In the genomic region with DNA sequence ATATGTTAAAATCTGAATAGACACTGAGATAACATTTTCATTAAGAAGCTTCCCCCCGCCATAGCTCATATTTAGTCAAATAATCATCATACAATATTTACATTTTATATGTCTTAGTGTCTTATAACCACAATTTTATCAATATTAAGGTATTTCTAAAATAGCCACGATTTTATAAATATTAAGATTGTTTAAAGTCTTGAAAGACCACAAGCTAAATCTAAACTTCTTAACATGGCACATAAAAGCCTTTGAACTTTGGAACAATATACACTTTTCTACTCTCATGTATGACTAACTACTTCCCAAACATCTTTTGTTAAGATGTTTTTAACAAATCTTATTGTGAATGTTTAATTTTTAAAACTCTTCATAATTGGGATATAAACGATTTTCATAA, we compare ENCODE assay signal across 19 cellular contexts.
"Had no signal": no experiment of that assay in that cellular context is flagged by ENCODE, and none has a peak within 500 bp of the region (broad histone marks: within the 10 kb centered on the region; RNA-seq: fewer than 3 reads in every experiment).

No MANE protein-coding gene starts in this region.

- H3K4me1 ChIP-seq: prostate gland had no signal

- ATAC-seq: activated CD4-positive, alpha-beta T cell treated with anti-CD3 and anti-CD28 coated beads for 36 hours; activated T-cell treated with anti-CD3 and anti-CD28 coated beads, Interleukin-2, amount 50 U/mL, for 4 hours; left ventricle myocardium superior; naive thymus-derived CD8-positive, alpha-beta T cell; stimulated activated naive CD8-positive, alpha-beta T cell treated with anti-CD3 and anti-CD28 coated beads, Interleukin-15, amount 100 ng/mL, for 72 hours had no signal

- H3K9me3 Mint-ChIP-seq: activated T-cell treated with anti-CD3 and anti-CD28 coated beads, Interleukin-2, amount 50 U/mL, for 4 hours had no signal

- H3K9me3 ChIP-seq: prostate gland, tibial artery had no signal

- DNase-seq: activated CD4-positive, alpha-beta T cell treated with anti-CD3 and anti-CD28 coated beads for 36 hours; activated CD4-positive, alpha-beta T cell treated with anti-CD3 and anti-CD28 coated beads, Interleukin-2, amount 50 U/mL, for 48 hours; activated CD8-positive, alpha-beta memory T cell treated with anti-CD3 and anti-CD28 coated beads, Interleukin-2, amount 50 U/mL, for 48 hours; activated naive CD4-positive, alpha-beta T cell treated with Interleukin-2 at 50 U/mL for 16 hours; activated naive CD8-positive, alpha-beta T cell treated with anti-CD3 and anti-CD28 coated beads for 36 hours; activated T-cell treated with anti-CD3 and anti-CD28 coated beads, Interleukin-2, amount 50 U/mL, for 4 hours; amniotic stem cell; cerebellar nuclear complex; erythroblast; foreskin fibroblast; left ventricle myocardium superior; mammary epithelial cell; naive thymus-derived CD8-positive, alpha-beta T cell; stimulated activated naive CD8-positive, alpha-beta T cell treated with anti-CD3 and anti-CD28 coated beads, Interleukin-15, amount 100 ng/mL, for 72 hours; tibial artery had no signal

- H3K4me3 ChIP-seq: prostate gland, right atrium auricular region, tibial artery had no signal

- H3K36me3 Mint-ChIP-seq: naive thymus-derived CD8-positive, alpha-beta T cell had no signal

- H3K27ac ChIP-seq: prostate gland, right atrium auricular region, tibial artery had no signal

- H3K4me3 Mint-ChIP-seq: activated CD4-positive, alpha-beta T cell treated with anti-CD3 and anti-CD28 coated beads for 36 hours; activated naive CD8-positive, alpha-beta T cell treated with anti-CD3 and anti-CD28 coated beads for 36 hours; activated T-cell treated with anti-CD3 and anti-CD28 coated beads, Interleukin-2, amount 50 U/mL, for 4 hours; mesothelial cell of epicardium; naive thymus-derived CD8-positive, alpha-beta T cell; stimulated activated naive CD8-positive, alpha-beta T cell treated with anti-CD3 and anti-CD28 coated beads, Interleukin-15, amount 100 ng/mL, for 72 hours had no signal

- H3K36me3 ChIP-seq: prostate gland, right atrium auricular region, tibial artery had no signal

- H3K27ac Mint-ChIP-seq: activated CD4-positive, alpha-beta T cell treated with anti-CD3 and anti-CD28 coated beads for 36 hours; activated naive CD8-positive, alpha-beta T cell treated with anti-CD3 and anti-CD28 coated beads for 36 hours; activated T-helper 2 cell treated with anti-CD3 and anti-CD28 coated beads, Interferon-gamma antibody, Interleukin-2, Interleukin-4, amounts not matched to agents 10 μg/mL and 5 μg/mL and 100 μg/mL, durations not matched to agents 14 hours and 24 hours and 36 hours; mesothelial cell of epicardium; stimulated activated naive CD8-positive, alpha-beta T cell treated with anti-CD3 and anti-CD28 coated beads, Interleukin-15, amount 100 ng/mL, for 72 hours had no signal

- H3K27me3 ChIP-seq: right atrium auricular region, tibial artery had no signal

- H3K27me3 Mint-ChIP-seq: activated naive CD8-positive, alpha-beta T cell treated with anti-CD3 and anti-CD28 coated beads for 36 hours; stimulated activated naive CD8-positive, alpha-beta T cell treated with anti-CD3 and anti-CD28 coated beads, Interleukin-15, amount 100 ng/mL, for 72 hours had no signal
